Comparison of ENCODE assay signal across 7 cellular contexts in the genomic region with DNA sequence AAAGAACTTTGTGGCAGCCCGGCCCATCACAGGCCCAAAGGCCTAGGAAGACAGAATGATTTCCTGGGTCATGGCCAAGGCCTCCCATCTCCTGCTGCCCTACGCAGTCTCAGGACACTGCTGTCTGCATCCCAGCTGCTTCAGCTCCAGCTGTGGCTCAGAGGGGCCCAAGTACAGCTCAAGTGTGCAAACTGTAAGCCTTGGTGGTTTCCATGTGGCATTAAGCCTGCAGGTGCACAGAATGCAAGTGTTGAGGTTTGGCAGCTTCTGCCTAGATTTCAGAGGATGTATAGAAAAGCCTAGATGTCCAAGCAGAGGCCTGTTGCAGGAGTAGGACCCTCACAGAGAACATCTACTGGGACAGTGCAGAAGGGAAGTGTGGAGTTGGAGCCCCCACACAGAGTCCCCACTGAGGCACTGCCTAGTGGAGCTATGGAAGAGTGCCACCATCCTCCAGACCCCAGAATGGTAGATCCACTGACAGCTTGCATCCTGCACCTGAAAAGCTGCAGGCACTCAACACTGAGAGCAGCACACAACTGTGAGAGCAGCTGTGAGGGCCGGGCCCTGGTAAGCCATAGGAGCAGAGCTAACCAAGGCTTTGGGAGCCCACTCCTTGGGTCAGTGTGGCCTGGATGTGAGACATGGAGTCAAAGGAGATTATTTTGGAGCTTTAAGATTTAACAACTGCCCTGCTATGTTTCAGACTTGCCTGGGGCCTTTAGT.
"Had no signal": no experiment of that assay in that cellular context is flagged by ENCODE, and none has a peak within 500 bp of the region (broad histone marks: within the 10 kb centered on the region; RNA-seq: fewer than 3 reads in every experiment).

No MANE protein-coding gene starts in this region.

- H3K4me2 ChIP-seq: GM23338 had no signal

- DNase-seq: H9, HCEC 1CT, HFFc6 had no signal

- H3K27ac ChIP-seq: HL-60 had no signal

- H2AFZ ChIP-seq: GM23338 had no signal

- ATAC-seq: GM23338, HepG2, K562 had no signal

- H3K4me3 ChIP-seq: GM23338, K562 had no signal
